In genomic region chr2:46284260-46284659, GRCh38 we compare ENCODE assay signal across 24 cellular contexts. TPM values are rescaled to one million over a fixed set of nuclear protein-coding genes. Genes with fewer than 3 reads are reported as not detected.
DNase-seq lines count a peak whose midpoint lies in the region; ATAC-seq, FAIRE-seq and TF ChIP-seq lines count a peak whose summit lies in the region.
"Had no signal": no experiment of that assay in that cellular context is flagged by ENCODE, and none has a peak within 500 bp of the region (broad histone marks: within the 10 kb centered on the region; RNA-seq: fewer than 3 reads in every experiment).

No MANE protein-coding gene starts in this region.

- no peaks in the 10 kb centered on the region for H3K4me1 ChIP-seq in right atrium auricular region
- H3K4me1 ChIP-seq in GM12878 (ENCODE audit: control insufficient read depth, insufficient read depth, low read length) = no peaks in the 10 kb centered on the region
- H3K4me1 ChIP-seq in right lobe of liver = peaks cover 0 to 15% (median 8%) of the 10 kb centered on the region in 4 donors
- peaks cover 4% of the 10 kb centered on the region for H3K4me1 ChIP-seq in mucosa of descending colon (ENCODE audit: low read depth)

- FAIRE-seq in GM12878 (lab: Jason Lieb, UNC) = no peak
- FAIRE-seq: A204.1, G401.6, GM19239, H54, RCC 7860 had no signal

- no peak overlapping the region for H3K4me3 ChIP-seq in right atrium auricular region
- no peak overlapping the region for H3K4me3 ChIP-seq in GM12878
- H3K4me3 ChIP-seq in right lobe of liver = no peak overlapping the region
- H3K4me3 ChIP-seq in mucosa of descending colon = no peak overlapping the region
- H3K4me3 ChIP-seq: BLaER1 treated with 17β-estradiol and CSF1 and Interleukin-3, amounts not matched to agents 10 nM and 100 nM had no signal

- WGBS in GM12878 (ENCODE audit: insufficient coverage, insufficient replicate concordance, low lambda C conversion rate, missing lambda C conversion rate) = 39% methylated on average over 1 of the region's 1 CpG
- 86% methylated on average over 1 of the region's 1 CpG for WGBS in right lobe of liver (ENCODE audit: insufficient coverage, low coverage, low lambda C conversion rate, missing lambda C conversion rate)

- no peak overlapping the region for H3K27ac ChIP-seq in right atrium auricular region
- H3K27ac ChIP-seq in GM12878 (ENCODE audit: control insufficient read depth, insufficient read depth) = no peak overlapping the region
- H3K27ac ChIP-seq in right lobe of liver = peak overlapping the region in 1 of 3 donors; percentile 39
- H3K27ac ChIP-seq: BLaER1 treated with 17β-estradiol and CSF1 and Interleukin-3, amounts not matched to agents 10 nM and 100 nM; KMS-11 had no signal

- in situ Hi-C loops in GM12878 (cut with MboI) = no loop called here

- POLR2A ChIA-PET in GM12878 (lab: Charles Lee) = no interaction called here

- no peak overlapping the region for H2AFZ ChIP-seq in GM12878 (ENCODE audit: control insufficient read depth, low read depth, low read length)

- H3K79me2 ChIP-seq in GM12878 (ENCODE audit: control insufficient read depth, insufficient read depth, low read length) = no peaks in the 10 kb centered on the region

- CTCF ChIA-PET in GM12878 (lab: Yijun Ruan, JAX) = interaction anchor here (1.2 to 1.6 kb wide), 2 partner anchors 10 to 94 kb away, joined by 3 to 4 read pairs; no protein-coding TSS in a partner anchor

- no peak for TF ChIP-seq EP300 in GM12878 (IDR thresholded peaks at IDR 0.05; ENCODE audit: borderline replicate concordance in 1 of 2, control insufficient read depth in 1 of 2, low read depth in 2 of 2, low read length in 2 of 2)

- RAD21 ChIA-PET in GM12878 (lab: Charles Lee; ENCODE audit: unreplicated experiment) = interaction anchor here (0.9 to 1.5 kb wide), 3 partner anchors 10 to 55 kb away, joined by 3 to 6 read pairs (median 5); no protein-coding TSS in a partner anchor

- DNase-seq in right atrium auricular region (ENCODE audit: low spot score) (peak; percentile 34), Right ventricle myocardium superior (no peak), GM12878 (ENCODE audit: low read depth, low spot score) (no peak), right lobe of liver (peak in 1 of 3 donors; percentile 26), mucosa of descending colon (no peak), mucosa of gallbladder (ENCODE audit: low spot score) (no peak), OCI-M1 (lab: John Stamatoyannopoulos, UW) (no peak)
- DNase-seq: AML-193; CD4-positive, alpha-beta T cell; MM.1S; NCI-H1694 treated with DMSO at 0.1 percent for 48 hours; NCI-H2081; NCI-H2227 treated with DMSO at 0.1 percent for 48 hours; SK-N-SH; SW 1271 had no signal

- BruUV-seq in GM12878 (replicated peaks; lab: Mats Ljungman, UMichigan) = no TSS peak

- H3K9ac ChIP-seq in GM12878 (ENCODE audit: control insufficient read depth, insufficient read depth, low read length) = no peak overlapping the region
- H3K9ac ChIP-seq: BLaER1 treated with 17β-estradiol and CSF1 and Interleukin-3, amounts not matched to agents 10 nM and 100 nM; KMS-11; SK-N-SH had no signal

- ATAC-seq in Right ventricle myocardium superior (ENCODE audit: poor library complexity) = no peak
- 0 out of 3 replicates have a peak, but pooled peaks have one; percentile 29 for ATAC-seq in GM12878
- peak; percentile 8 to 27 (median 14) for ATAC-seq in right lobe of liver
- ATAC-seq in HG02852 (IDR thresholded peaks at IDR 0.05; ENCODE audit: unreplicated experiment) = no peak
- ATAC-seq in mucosa of descending colon = no peak

- no peak for TF ChIP-seq RAD21 in GM12878 (IDR thresholded peaks at IDR 0.05; ENCODE audit: insufficient read depth, low read depth, low read length)

- H3K36me3 ChIP-seq in right atrium auricular region (no peaks in the 10 kb centered on the region), GM12878 (ENCODE audit: control insufficient read depth in 2 of 2, insufficient read depth in 2 of 2, low read length in 1 of 2) (no peaks in the 10 kb centered on the region), right lobe of liver (no peaks in the 10 kb centered on the region), mucosa of descending colon (ENCODE audit: low read depth) (no peaks in the 10 kb centered on the region)
- H3K36me3 ChIP-seq: BLaER1 treated with 17β-estradiol and CSF1 and Interleukin-3, amounts not matched to agents 10 nM and 100 nM had no signal

- H3K9me3 ChIP-seq in right atrium auricular region (no peaks in the 10 kb centered on the region), GM12878 (replicated peaks; ENCODE audit: control insufficient read depth, insufficient read depth, low read length) (no peaks in the 10 kb centered on the region), right lobe of liver (no peaks in the 10 kb centered on the region), mucosa of descending colon (no peaks in the 10 kb centered on the region)
- H3K9me3 ChIP-seq: BLaER1 treated with 17β-estradiol and CSF1 and Interleukin-3, amounts not matched to agents 10 nM and 100 nM; SK-N-SH had no signal

- TF ChIP-seq POLR2A in GM12878 (IDR thresholded peaks at IDR 0.05; ENCODE audit: low read depth, low read length) (no peak), right lobe of liver (IDR thresholded peaks at IDR 0.05) (no peak)

- intact Hi-C loops in Right ventricle myocardium superior (cut with DNase I) (no loop called here), GM12878 (cut with micrococcal nuclease; ENCODE audit: unreplicated experiment) (no loop called here), right lobe of liver (cut with DNase I) (no loop called here), mucosa of descending colon (cut with DNase I, micrococcal nuclease) (no loop called here)

- H3K27me3 ChIP-seq in right atrium auricular region = no peaks in the 10 kb centered on the region
- H3K27me3 ChIP-seq in GM12878 (replicated peaks in 1 of 2; ENCODE audit: control insufficient read depth in 2 of 2, insufficient read depth in 2 of 2, low read length in 1 of 2) = peaks cover 0 to 3% of the 10 kb centered on the region in 2 experiments; a peak in 1 of 4 replicates
- H3K27me3 ChIP-seq in right lobe of liver = no peaks in the 10 kb centered on the region
- H3K27me3 ChIP-seq: BLaER1 treated with 17β-estradiol and CSF1 and Interleukin-3, amounts not matched to agents 10 nM and 100 nM had no signal

- no peak for TF ChIP-seq CTCF in right atrium auricular region (IDR thresholded peaks at IDR 0.05)
- TF ChIP-seq CTCF in GM12878 (IDR thresholded peaks at IDR 0.05 in 2 of 3, conservative IDR thresholded peaks at IDR 0.05 in 1 of 3; ENCODE audit: control insufficient read depth in 2 of 3, extremely low read depth in 1 of 3, insufficient read depth in 1 of 3, low read depth in 3 of 3, low read length in 3 of 3) = no peak
- no peak for TF ChIP-seq CTCF in right lobe of liver (IDR thresholded peaks at IDR 0.05)
- TF ChIP-seq CTCF in mucosa of descending colon (IDR thresholded peaks at IDR 0.05) = no peak

- SMC1A ChIA-PET in GM12878 (lab: Charles Lee; ENCODE audit: uncharacterized antibody, unreplicated experiment) = interaction anchor here (0.7 to 2.1 kb wide), 6 partner anchors 10 to 221 kb away, joined by 3 to 8 read pairs (median 4); no protein-coding TSS in a partner anchor

- H3K4me2 ChIP-seq in GM12878 (ENCODE audit: control insufficient read depth, insufficient read depth) = no peak overlapping the region
- H3K4me2 ChIP-seq: BLaER1 treated with 17β-estradiol and CSF1 and Interleukin-3, amounts not matched to agents 10 nM and 100 nM; KMS-11; SK-N-SH had no signal

- no peaks in the 10 kb centered on the region for H4K20me1 ChIP-seq in GM12878 (ENCODE audit: control insufficient read depth, insufficient read depth)
- H4K20me1 ChIP-seq: BLaER1 treated with 17β-estradiol and CSF1 and Interleukin-3, amounts not matched to agents 10 nM and 100 nM had no signal

TF ChIP-seq in GM12878, 131 proteins besides CTCF, POLR2A, EP300 and RAD21 (continues in another document):
- TF ChIP-seq TBL1XR1 (IDR thresholded peaks at IDR 0.05; ENCODE audit: low read depth, low read length) = no peak
- no peak for TF ChIP-seq HCFC1 (IDR thresholded peaks at IDR 0.05; ENCODE audit: low read length)
- TF ChIP-seq SUPT20H (IDR thresholded peaks at IDR 0.05; ENCODE audit: borderline replicate concordance, control insufficient read depth, low read depth, low read length) = no peak
- TF ChIP-seq SP1 (IDR thresholded peaks at IDR 0.05; ENCODE audit: low read depth, low read length) = no peak
- TF ChIP-seq ZNF217 (IDR thresholded peaks at IDR 0.05) = no peak
- TF ChIP-seq NR2C2 (IDR thresholded peaks at IDR 0.05; ENCODE audit: borderline replicate concordance, control insufficient read depth, insufficient read length, low read depth) = no peak
- TF ChIP-seq JUND (IDR thresholded peaks at IDR 0.05; ENCODE audit: low read depth, low read length) = no peak
- no peak for TF ChIP-seq BMI1 (IDR thresholded peaks at IDR 0.05; ENCODE audit: borderline replicate concordance)
- TF ChIP-seq IRF4 (IDR thresholded peaks at IDR 0.05; ENCODE audit: low read depth, low read length) = no peak

RNA-seq across cellular contexts. Expression of gene EPAS1, which starts 12.9 kb away (rescaled TPM):
- total RNA-seq in right atrium auricular region (100 to 1,000 TPM; 257 to 311 TPM), Right ventricle myocardium superior (200 TPM), GM12878 (2014; rRNA removed) (1.3 and 1.5 TPM in 2 replicates), GM12878 (2014; rRNA removed; fragmentation: Illumina TruSeq; extraction: Trizol) (0.18 and 0.51 TPM in 2 replicates), GM12878 (2021) (1.5 and 2.5 TPM in 2 replicates), right lobe of liver (100 to 1,000 TPM; 101 to 232 (median 170) TPM), mucosa of descending colon (100 to 1,000 TPM; 126 to 251 (median 150) TPM), mucosa of gallbladder (221 TPM)
- 17.2 and 18.5 TPM in 2 replicates for total RNA-seq in GM12878 (2013; cell fraction: nucleolus; rRNA removed)
- 0.07 TPM for polyA plus RNA-seq in GM12878 (2011; ENCODE audit: low read depth)
- polyA plus RNA-seq in GM12878 (2011; rRNA removed) (7.0 and 22.0 TPM in 2 replicates), GM12878 (2014; fragmentation: Illumina TruSeq; extraction: Trizol) (0.95 and 1.3 TPM in 2 replicates), GM12878 (2014; fragmentation: Nextera tagmentation; extraction: Ambion mirVana) (under 1 TPM in 1 of 2 experiments, not detected in 1; 0.11 TPM), GM12878 (2014; rRNA removed) (0.69 and 1.3 TPM in 2 replicates), GM12878 (2016; fragmentation: Nextera tagmentation; extraction: Ambion mirVana) (under 1 TPM; 0.23 to 0.62 TPM)
- 7.8 and 12.6 TPM in 2 replicates for polyA plus RNA-seq in GM12878 (2011; cell fraction: cytosol; rRNA removed)
- polyA plus RNA-seq in GM12878 (2011; cell fraction: nucleus; rRNA removed) = 25.0 and 34.5 TPM in 2 replicates
- polyA plus RNA-seq in GM12878 (2012) = 0.30 and 0.76 TPM in 2 replicates
- 13.5 and 20.9 TPM in 2 replicates for polyA minus RNA-seq in GM12878 (2011; rRNA and poly(A)+ RNA removed)
- 13.9 and 15.5 TPM in 2 replicates for polyA minus RNA-seq in GM12878 (2011; cell fraction: cytosol; rRNA and poly(A)+ RNA removed)
- polyA minus RNA-seq in GM12878 (2011; cell fraction: nucleus; rRNA and poly(A)+ RNA removed) = 15.7 and 27.0 TPM in 2 replicates
- polyA plus RNA-seq: IgD-negative memory B cell had no signal

Comparison
In these comparisons a context has a peak if more than half of its experiments do, and no peak if none do; other contexts are left out.
1. ATAC-seq: peak in GM12878 (single experiment) and right lobe of liver (4 of 4); none in Right ventricle myocardium superior (single experiment), HG02852 (single experiment) and mucosa of descending colon (single experiment).
2. RNA of gene EPAS1, which starts 12.9 kb away (total RNA-seq): 257 to 311 TPM in right atrium auricular region, 221 TPM in mucosa of gallbladder (single experiment), 200 TPM in Right ventricle myocardium superior (single experiment), 101 to 232 TPM in right lobe of liver and 126 to 251 TPM in mucosa of descending colon; 0.18 to 18.5 TPM in GM12878; every median in the first group is over 4 times any median in the second.